Comparison of ENCODE assay signal across 13 cellular contexts in genomic region chr5:157535042-157535865, GRCh38. TPM values are rescaled to one million over a fixed set of nuclear protein-coding genes. Genes with fewer than 3 reads are reported as not detected.
DNase-seq lines count a peak whose midpoint lies in the region; ATAC-seq and TF ChIP-seq lines count a peak whose summit lies in the region.
"Had no signal": no experiment of that assay in that cellular context is flagged by ENCODE, and none has a peak within 500 bp of the region (broad histone marks: within the 10 kb centered on the region; RNA-seq: fewer than 3 reads in every experiment).

No MANE protein-coding gene starts in this region.

- no peaks in the 10 kb centered on the region for H3K27me3 Mint-ChIP-seq in activated T-helper 17 cell treated with anti-CD3 and anti-CD28 coated beads, Interleukin-2, amount 50 U/mL, for 72 hours
- H3K27me3 Mint-ChIP-seq: T-helper 17 cell had no signal

- peaks cover 9% of the 10 kb centered on the region for H3K36me3 ChIP-seq in rectal smooth muscle tissue (ENCODE audit: control insufficient read depth, insufficient read depth, low read length)

- H3K9me3 Mint-ChIP-seq in activated T-helper 17 cell treated with anti-CD3 and anti-CD28 coated beads, Interleukin-2, amount 50 U/mL, for 72 hours: no peaks in the 10 kb centered on the region

- peaks cover 36% of the 10 kb centered on the region for H3K4me1 Mint-ChIP-seq in activated T-helper 17 cell treated with anti-CD3 and anti-CD28 coated beads, Interleukin-2, amount 50 U/mL, for 72 hours

- H3K4me1 ChIP-seq in right cardiac atrium (ENCODE audit: control insufficient read depth, insufficient read depth, low read length) (peaks cover 28% of the 10 kb centered on the region), rectal smooth muscle tissue (ENCODE audit: control insufficient read depth, insufficient read depth, low read length) (peaks cover 29% of the 10 kb centered on the region)

- TF ChIP-seq CTCF in astrocyte of the spinal cord (IDR thresholded peaks at IDR 0.05; ENCODE audit: low read depth, low read length): no peak

- H3K4me3 ChIP-seq in astrocyte of the spinal cord (ENCODE audit: low read depth, low read length) (no peak overlapping the region), right cardiac atrium (ENCODE audit: low read length) (no peak overlapping the region), rectal smooth muscle tissue (ENCODE audit: low read length) (no peak overlapping the region)

- WGBS in right cardiac atrium: 40% methylated on average over 6 of the region's 6 CpGs

- H3K9ac ChIP-seq in rectal smooth muscle tissue (ENCODE audit: low read length): no peak overlapping the region

- H3K27ac Mint-ChIP-seq in activated T-helper 17 cell treated with anti-CD3 and anti-CD28 coated beads, Interleukin-2, amount 50 U/mL, for 72 hours: no peak overlapping the region
- H3K27ac Mint-ChIP-seq: T-helper 17 cell had no signal

- H3K27ac ChIP-seq in right cardiac atrium (ENCODE audit: low read length) (peak overlapping the region; percentile 68), rectal smooth muscle tissue (ENCODE audit: low read depth, low read length) (peak overlapping the region; percentile 80)

- no peaks in the 10 kb centered on the region for H3K9me3 ChIP-seq in right cardiac atrium (ENCODE audit: control insufficient read depth, low read length)

- peaks cover 96% of the 10 kb centered on the region for H3K36me3 Mint-ChIP-seq in activated T-helper 17 cell treated with anti-CD3 and anti-CD28 coated beads, Interleukin-2, amount 50 U/mL, for 72 hours (ENCODE audit: low read depth)

- in situ Hi-C loops in astrocyte of the spinal cord (cut with HindIII; ENCODE audit: low sequenced_read_pairs): no loop called here

- H3K27me3 ChIP-seq in right cardiac atrium (ENCODE audit: control insufficient read depth, insufficient read depth) (no peaks in the 10 kb centered on the region), rectal smooth muscle tissue (ENCODE audit: control insufficient read depth, insufficient read depth, low read length) (no peaks in the 10 kb centered on the region)

- intact Hi-C loops in right cardiac atrium (cut with DNase I): no loop called here

- DNase-seq in EH (ENCODE audit: low read depth): peak; percentile 84
- DNase-seq in astrocyte of the spinal cord (ENCODE audit: low read depth, low spot score): peak; percentile 55
- DNase-seq in right cardiac atrium: peak; percentile 71 to 83 (median 74)
- DNase-seq in DMS 273 (lab: John Stamatoyannopoulos, UW; ENCODE audit: unreplicated experiment): no peak
- DNase-seq: activated CD8-positive, alpha-beta memory T cell treated with anti-CD3 and anti-CD28 coated beads, Interleukin-2, amount 50 U/mL, for 4 hours; AML-193; H7; NCI-H774; T-helper 17 cell had no signal

- ATAC-seq in right cardiac atrium: peak; percentile 92 to 94
- ATAC-seq in GM19324 (IDR thresholded peaks at IDR 0.05; ENCODE audit: low FRiP score, unreplicated experiment): no peak
- no peak for ATAC-seq in GM21360 (IDR thresholded peaks at IDR 0.05; ENCODE audit: unreplicated experiment)
- ATAC-seq in activated T-helper 17 cell treated with anti-CD3 and anti-CD28 coated beads, Interleukin-2, amount 50 U/mL, for 72 hours (replicated peaks): no peak
- ATAC-seq: T-helper 17 cell had no signal

- H3K4me3 Mint-ChIP-seq in activated T-helper 17 cell treated with anti-CD3 and anti-CD28 coated beads, Interleukin-2, amount 50 U/mL, for 72 hours: no peak overlapping the region
- H3K4me3 Mint-ChIP-seq: T-helper 17 cell had no signal

RNA-seq across cellular contexts. Expression of gene ADAM19, which starts 40.3 kb away (rescaled TPM):
- total RNA-seq in right cardiac atrium: 10 to 100 TPM; 21.7 to 60.2 (median 24.5) TPM
- 10.5 TPM for polyA plus RNA-seq in right cardiac atrium
- 100 to 1,000 TPM in 1 of 2 donors, 10 to 100 TPM in 1; 71.2 to 145 TPM for total RNA-seq in activated T-helper 17 cell treated with anti-CD3 and anti-CD28 coated beads, Interleukin-2, amount 50 U/mL, for 72 hours

Comparison
In these comparisons a context has a peak if more than half of its experiments do, and no peak if none do; other contexts are left out.
1. ATAC-seq: peak in right cardiac atrium (2 of 2); none in GM19324 (single experiment), GM21360 (single experiment) and activated T-helper 17 cell treated with anti-CD3 and anti-CD28 coated beads, Interleukin-2, amount 50 U/mL, for 72 hours (single experiment).